8 cellular contexts compared by ENCODE assay signal in genomic region chr10:784377-784758, GRCh38.
DNase-seq lines count a peak whose midpoint lies in the region; ATAC-seq and TF ChIP-seq lines count a peak whose summit lies in the region.

No MANE protein-coding gene starts in this region.

- no peaks in the 10 kb centered on the region for H3K27me3 Mint-ChIP-seq in Calu3 (ENCODE audit: unreplicated experiment)

- ATAC-seq in GM18873 (IDR thresholded peaks at IDR 0.05; ENCODE audit: low FRiP score, unreplicated experiment): no peak

- H2AFZ ChIP-seq in parathyroid adenoma: peak overlapping the region; percentile 58

- BruUV-seq in Calu3 (replicated peaks; lab: Mats Ljungman, UMichigan): no TSS peak

- no peak overlapping the region for H3K27ac ChIP-seq in parathyroid adenoma

- peak overlapping the region; percentile 72 for H3K4me2 ChIP-seq in parathyroid adenoma (ENCODE audit: low read length)

- CTCF ChIA-PET in Calu3 (lab: Charles Lee): interaction anchor here (1.3 kb wide), 1 partner anchor 273 kb away, joined by 6 read pairs; no protein-coding TSS in a partner anchor

- H3K27me3 ChIP-seq in parathyroid adenoma (ENCODE audit: control insufficient read depth, insufficient read depth, low read length): no peaks in the 10 kb centered on the region

- H3K36me3 ChIP-seq in parathyroid adenoma (ENCODE audit: control insufficient read depth, insufficient read depth, low read length): no peaks in the 10 kb centered on the region

- peak overlapping the region; percentile 60 for H3K4me3 Mint-ChIP-seq in Calu3 (ENCODE audit: low read depth, unreplicated experiment)

- intact Hi-C loops in Calu3 (cut with micrococcal nuclease; ENCODE audit: unreplicated experiment): loop anchor here (5.0 kb wide), 1 partner anchor 92 kb away; no protein-coding TSS in a partner anchor

- DNase-seq in Calu3 (no peak), NCI-H2171 (lab: John Stamatoyannopoulos, UW) (peak; percentile 21), fibroblast of mammary gland (ENCODE audit: low read depth) (no peak), globus pallidus (ENCODE audit: low spot score) (no peak), GM19238 (ENCODE audit: insufficient read length, low spot score) (no peak)
- no peak for DNase-seq in effector CD8-positive, alpha-beta T cell (lab: John Stamatoyannopoulos, UW)

- H3K4me3 ChIP-seq in fibroblast of mammary gland (ENCODE audit: control insufficient read depth, low read depth, low read length) (peak overlapping the region; percentile 34), parathyroid adenoma (ENCODE audit: low read depth, low read length) (no peak overlapping the region)

- H3K9me3 Mint-ChIP-seq in Calu3 (ENCODE audit: low read depth, unreplicated experiment): no peaks in the 10 kb centered on the region

- peaks cover 61% of the 10 kb centered on the region for H3K36me3 Mint-ChIP-seq in Calu3 (ENCODE audit: insufficient read depth, unreplicated experiment)

- TF ChIP-seq CTCF in Calu3 (IDR thresholded peaks at IDR 0.05; ENCODE audit: unreplicated experiment) (no peak), fibroblast of mammary gland (conservative IDR thresholded peaks at IDR 0.05; ENCODE audit: control insufficient read depth, insufficient read depth, low read depth, low read length) (no peak), parathyroid adenoma (IDR thresholded peaks at IDR 0.05) (no peak)

- H3K4me1 ChIP-seq in parathyroid adenoma: no peaks in the 10 kb centered on the region

- H3K9me3 ChIP-seq in parathyroid adenoma (ENCODE audit: control insufficient read depth, low read length): no peaks in the 10 kb centered on the region

- H3K9ac ChIP-seq in parathyroid adenoma: no peak overlapping the region

- no peak overlapping the region for H3K27ac Mint-ChIP-seq in Calu3 (ENCODE audit: unreplicated experiment)

- no peaks in the 10 kb centered on the region for H3K79me2 ChIP-seq in parathyroid adenoma

- H3K4me1 Mint-ChIP-seq in Calu3 (ENCODE audit: low read depth, unreplicated experiment): no peaks in the 10 kb centered on the region
